ENCODE assay signal across 11 cellular contexts in genomic region chr4:133151301-133151680, GRCh38. TPM values are rescaled to one million over a fixed set of nuclear protein-coding genes. Genes with fewer than 3 reads are reported as not detected.
DNase-seq lines count a peak whose midpoint lies in the region; ATAC-seq and TF ChIP-seq lines count a peak whose summit lies in the region.
"Had no signal": no experiment of that assay in that cellular context is flagged by ENCODE, and none has a peak within 500 bp of the region (broad histone marks: within the 10 kb centered on the region; RNA-seq: fewer than 3 reads in every experiment).

No MANE protein-coding gene starts in this region.

- H3K27ac ChIP-seq in gastroesophageal sphincter = peak overlapping the region in 2 of 4 donors; percentile 21 to 69
- H3K27ac ChIP-seq: transverse colon had no signal

- H3K4me1 ChIP-seq in gastroesophageal sphincter = peaks cover 0 to 69% (median 35%) of the 10 kb centered on the region in 3 donors

- no peak for TF ChIP-seq CTCF in gastroesophageal sphincter (IDR thresholded peaks at IDR 0.05)

- no peak for TF ChIP-seq EP300 in gastroesophageal sphincter (IDR thresholded peaks at IDR 0.05)

- no peaks in the 10 kb centered on the region for H3K36me3 ChIP-seq in gastroesophageal sphincter
- H3K36me3 ChIP-seq: transverse colon had no signal

- intact Hi-C loops in sciatic nerve (cut with DNase I) = no loop called here

- H3K4me3 ChIP-seq in gastroesophageal sphincter = peak overlapping the region; percentile 57 to 61

- TF ChIP-seq POLR2A in gastroesophageal sphincter (IDR thresholded peaks at IDR 0.05) = no peak

- peaks cover 37% of the 10 kb centered on the region for H3K27me3 ChIP-seq in gastroesophageal sphincter

- DNase-seq in ELR (ENCODE audit: low read depth) (peak; percentile 42), NCI-H748 (lab: John Stamatoyannopoulos, UW; ENCODE audit: unreplicated experiment) (peak; percentile 83), sciatic nerve (ENCODE audit: low spot score) (peak; percentile 56), dedifferentiated amniotic fluid mesenchymal stem cell (ENCODE audit: extremely low spot score) (no peak), GM19240 (ENCODE audit: insufficient read length, low spot score) (no peak)
- no peak for DNase-seq in activated effector memory CD4-positive, alpha-beta T cell treated with Interleukin-2 at 50 U/mL for 16 hours
- DNase-seq: activated T-cell treated with anti-CD3 and anti-CD28 coated beads, Interleukin-2, amount 50 U/mL, for 4 hours; NCI-H187; transverse colon had no signal

- ATAC-seq in gastroesophageal sphincter (no peak), sciatic nerve (no peak), HG03108 (IDR thresholded peaks at IDR 0.05; ENCODE audit: unreplicated experiment) (no peak)

- 0% methylated on average over 1 of the region's 32 CpGs; no CpG with 5 or more reads in 1 of the 2 donors for WGBS in gastroesophageal sphincter (ENCODE audit: low coverage in 1 of 2), 2 donors

- no peaks in the 10 kb centered on the region for H3K9me3 ChIP-seq in gastroesophageal sphincter
- H3K9me3 ChIP-seq: transverse colon had no signal

RNA-seq across cellular contexts. Expression of gene PCDH10, which starts 2.2 kb away (rescaled TPM):
- total RNA-seq in gastroesophageal sphincter = 10 to 100 TPM in 2 of 4 donors, under 1 TPM in 2; 0.27 to 18.1 (median 7.0) TPM
- 7.1 TPM for total RNA-seq in sciatic nerve
- total RNA-seq: activated T-cell treated with anti-CD3 and anti-CD28 coated beads, Interleukin-2, amount 50 U/mL, for 4 hours had no signal

Comparison
In these comparisons a context has a peak if more than half of its experiments do, and no peak if none do; other contexts are left out.
1. DNase-seq: peak in ELR (single experiment), NCI-H748 (single experiment) and sciatic nerve (single experiment); none in dedifferentiated amniotic fluid mesenchymal stem cell (single experiment), activated effector memory CD4-positive, alpha-beta T cell treated with Interleukin-2 at 50 U/mL for 16 hours (single experiment) and GM19240 (single experiment).